9 cellular contexts compared by ENCODE assay signal in the genomic region with DNA sequence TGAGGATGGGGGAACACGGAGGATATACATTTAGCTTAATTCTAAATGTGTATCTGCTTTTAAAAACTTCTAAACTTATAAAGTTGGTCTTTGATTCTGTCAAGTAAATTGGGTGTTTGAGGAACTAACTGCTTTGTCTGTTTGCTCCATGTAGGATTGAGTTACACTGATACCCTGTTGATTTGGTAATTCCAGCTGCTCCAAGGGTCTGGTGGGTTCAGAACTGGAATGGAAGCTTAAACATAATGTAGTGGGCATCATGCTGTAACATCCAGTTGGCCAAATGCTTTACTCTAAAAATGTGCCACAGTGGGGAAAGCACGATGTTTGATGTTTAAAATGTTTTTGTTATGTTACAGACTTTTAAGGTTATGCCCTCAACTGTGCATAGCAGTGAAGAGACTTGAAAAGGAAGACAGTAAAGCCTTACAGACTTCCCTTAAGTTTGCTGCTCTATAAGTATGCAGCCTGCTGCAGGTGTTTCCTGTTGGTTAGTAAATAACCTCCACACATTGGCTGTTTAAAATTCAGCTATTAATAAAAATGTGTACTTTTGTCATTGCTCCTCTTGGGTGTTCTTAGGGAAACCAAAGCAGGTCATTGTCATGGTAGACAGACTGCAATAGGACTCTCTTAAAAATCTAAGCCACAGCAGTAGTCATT. TPM values are rescaled to one million over a fixed set of nuclear protein-coding genes. Genes with fewer than 3 reads are reported as not detected.
A peak's percentile ranks its signal among the peaks of the same experiment; 100 is the strongest.
DNase-seq lines count a peak whose midpoint lies in the region; ATAC-seq and TF ChIP-seq lines count a peak whose summit lies in the region.
"Had no signal": no experiment of that assay in that cellular context is flagged by ENCODE, and none has a peak within 500 bp of the region (broad histone marks: within the 10 kb centered on the region; RNA-seq: fewer than 3 reads in every experiment).

No MANE protein-coding gene starts in this region.

- intact Hi-C loops in A673 (cut with micrococcal nuclease; ENCODE audit: unreplicated experiment) (no loop called here), colonic mucosa (cut with DNase I) (loop anchor here (5.0 kb wide), 1 partner anchor 34 kb away; no protein-coding TSS in a partner anchor)

- ATAC-seq in GM18907 (IDR thresholded peaks at IDR 0.05; ENCODE audit: unreplicated experiment): peak; percentile 73
- peak; percentile 80 for ATAC-seq in HG02798 (IDR thresholded peaks at IDR 0.05; ENCODE audit: poor library complexity, unreplicated experiment)

- no peak overlapping the region for H2AFZ ChIP-seq in KMS-11 (ENCODE audit: low read depth)

- CTCF ChIA-PET in A673 (lab: Charles Lee): no interaction called here

- H3K36me3 ChIP-seq in A673 (ENCODE audit: insufficient read depth, low read length, poor library complexity, severe bottlenecking): peaks cover 4% of the 10 kb centered on the region
- no peaks in the 10 kb centered on the region for H3K36me3 ChIP-seq in KMS-11 (ENCODE audit: insufficient read depth)
- no peaks in the 10 kb centered on the region for H3K36me3 ChIP-seq in colonic mucosa

- TF ChIP-seq CTCF in A673 (conservative IDR thresholded peaks at IDR 0.05; ENCODE audit: low read depth, low read length) (no peak), KMS-11 (conservative IDR thresholded peaks at IDR 0.05; ENCODE audit: low read depth, low read length) (no peak), colonic mucosa (IDR thresholded peaks at IDR 0.05) (no peak)

- BruUV-seq in A673 (replicated peaks; lab: Mats Ljungman, UMichigan): no TSS peak

- DNase-seq in A673 (ENCODE audit: low spot score) (no peak), colonic mucosa (no peak), NCI-H345 treated with DMSO at 0.1 percent for 48 hours (lab: John Stamatoyannopoulos, UW; ENCODE audit: unreplicated experiment) (no peak), SW480 (ENCODE audit: low spot score) (no peak), NCI-H82 (lab: John Stamatoyannopoulos, UW) (no peak)
- DNase-seq: HFFc6 had no signal

- peak overlapping the region; percentile 48 for H3K27ac ChIP-seq in A673 (ENCODE audit: low read depth, low read length, poor library complexity, severe bottlenecking)
- H3K27ac ChIP-seq in KMS-11: no peak overlapping the region
- no peak overlapping the region for H3K27ac ChIP-seq in colonic mucosa

- no peak overlapping the region for H3K4me3 ChIP-seq in A673 (ENCODE audit: low read depth, low read length, poor library complexity, severe bottlenecking)
- no peak overlapping the region for H3K4me3 ChIP-seq in KMS-11 (IDR thresholded peaks at IDR 0.05; ENCODE audit: insufficient read depth, low read depth, low read length)
- H3K4me3 ChIP-seq in colonic mucosa: no peak overlapping the region

- POLR2A ChIA-PET in A673 (lab: Charles Lee; ENCODE audit: low non-redundant PET): no interaction called here

- H3K4me2 ChIP-seq in KMS-11: peak overlapping the region; percentile 33

- H3K4me1 ChIP-seq in A673 (ENCODE audit: insufficient read depth, low read length, poor library complexity, severe bottlenecking) (peaks cover 3% of the 10 kb centered on the region), KMS-11 (ENCODE audit: low read depth, poor library complexity, severe bottlenecking) (peaks cover 21% of the 10 kb centered on the region), colonic mucosa (no peaks in the 10 kb centered on the region)

- no peaks in the 10 kb centered on the region for H3K27me3 ChIP-seq in A673 (replicated peaks; ENCODE audit: insufficient read depth, low read depth, low read length, poor library complexity)
- H3K27me3 ChIP-seq in KMS-11 (ENCODE audit: insufficient read depth, low read depth): no peaks in the 10 kb centered on the region
- no peaks in the 10 kb centered on the region for H3K27me3 ChIP-seq in colonic mucosa

- H3K9me3 ChIP-seq in A673 (ENCODE audit: low read depth, low read length, poor library complexity, severe bottlenecking) (no peaks in the 10 kb centered on the region), colonic mucosa (no peaks in the 10 kb centered on the region)

- H4K20me1 ChIP-seq in KMS-11 (ENCODE audit: insufficient read depth): no peaks in the 10 kb centered on the region

- H3K79me2 ChIP-seq in KMS-11 (ENCODE audit: insufficient read depth, low read depth): no peaks in the 10 kb centered on the region

- no peak overlapping the region for H3K9ac ChIP-seq in KMS-11
- H3K9ac ChIP-seq in colonic mucosa (ENCODE audit: low read depth in 2 of 2, low read length in 2 of 2): no peak overlapping the region

RNA-seq across cellular contexts. Expression of a gene that starts 5.9 kb away (rescaled TPM):
- total RNA-seq in A673 (2021) (31.4 and 32.1 TPM in 2 replicates), colonic mucosa (10 to 100 TPM; 38.9 to 49.7 TPM)

RNA-seq across cellular contexts. Expression of a gene that starts 59.5 kb away (rescaled TPM):
- total RNA-seq in A673 (2021) (44.7 and 54.0 TPM in 2 replicates), colonic mucosa (10 to 100 TPM; 40.8 to 51.4 TPM)
